In genomic region chr1:52601976-52602327, GRCh38 we compare ENCODE assay signal across 9 cellular contexts. TPM values are rescaled to one million over a fixed set of nuclear protein-coding genes. Genes with fewer than 3 reads are reported as not detected.
DNase-seq lines count a peak whose midpoint lies in the region; ATAC-seq and TF ChIP-seq lines count a peak whose summit lies in the region.
"Had no signal": no experiment of that assay in that cellular context is flagged by ENCODE, and none has a peak within 500 bp of the region (broad histone marks: within the 10 kb centered on the region; RNA-seq: fewer than 3 reads in every experiment).

No MANE protein-coding gene starts in this region.

- peak overlapping the region; percentile 66 for H3K4me3 Mint-ChIP-seq in activated naive CD8-positive, alpha-beta T cell treated with anti-CD3 and anti-CD28 coated beads for 36 hours

- no peak overlapping the region for H3K27ac ChIP-seq in HUES48 (ENCODE audit: low read depth, low read length)
- H3K27ac ChIP-seq in iPS-18a (ENCODE audit: low read length), result no peak overlapping the region
- H3K27ac ChIP-seq in spleen, result peak overlapping the region in 7 of 8 donors; percentile 73 to 86 (median 78)

- 6 to 8% (median 7%) methylated on average over 16 to 22 of the region's 22 CpGs for WGBS in spleen, 5 donors

- DNase-seq in activated naive CD8-positive, alpha-beta T cell treated with anti-CD3 and anti-CD28 coated beads for 36 hours, result no peak
- DNase-seq in spleen (no peak), NCI-H2227 treated with DMSO at 0.1 percent for 48 hours (lab: John Stamatoyannopoulos, UW) (no peak), NOMO-1 treated with DMSO at 0.1 percent for 48 hours (lab: John Stamatoyannopoulos, UW; ENCODE audit: unreplicated experiment) (no peak), NCI-H1930 (lab: John Stamatoyannopoulos, UW) (no peak)

- H3K27me3 ChIP-seq in HUES48 (ENCODE audit: control insufficient read depth, insufficient read depth, low read length) (peaks cover 41% of the 10 kb centered on the region), iPS-18a (ENCODE audit: control insufficient read depth, insufficient read depth, low read length) (peaks cover 36% of the 10 kb centered on the region), spleen (replicated peaks in 1 of 7) (peaks cover 0 to 29% (median 0%) of the 10 kb centered on the region in 7 donors)

- H3K36me3 ChIP-seq in HUES48 (ENCODE audit: control insufficient read depth, insufficient read depth, low read length) (0 out of 2 replicates have a peak, but pooled peaks cover 4% of the 10 kb centered on the region), iPS-18a (ENCODE audit: control insufficient read depth, low read depth, low read length) (peaks cover 3% of the 10 kb centered on the region), spleen (peaks cover 0 to 11% (median 2%) of the 10 kb centered on the region in 6 donors)

- no peaks in the 10 kb centered on the region for H3K9me3 ChIP-seq in HUES48 (ENCODE audit: control insufficient read depth, insufficient read depth, low read length)
- H3K9me3 ChIP-seq in iPS-18a (ENCODE audit: control insufficient read depth, low read depth, low read length), result no peaks in the 10 kb centered on the region
- no peaks in the 10 kb centered on the region for H3K9me3 ChIP-seq in spleen

- peaks cover 25% of the 10 kb centered on the region for H3K36me3 Mint-ChIP-seq in activated naive CD8-positive, alpha-beta T cell treated with anti-CD3 and anti-CD28 coated beads for 36 hours

- no peak for TF ChIP-seq CTCF in spleen (IDR thresholded peaks at IDR 0.05 in 8 of 11, conservative IDR thresholded peaks at IDR 0.05 in 3 of 11)

- 0 out of 2 replicates have a peak overlapping the region, but pooled peaks have one; percentile 52 for H3K9ac ChIP-seq in HUES48 (ENCODE audit: low read depth, low read length)
- H3K9ac ChIP-seq in iPS-18a (ENCODE audit: low read length), result peak overlapping the region; percentile 34

- H3K9me3 Mint-ChIP-seq in activated naive CD8-positive, alpha-beta T cell treated with anti-CD3 and anti-CD28 coated beads for 36 hours, result no peaks in the 10 kb centered on the region

- H3K27me3 Mint-ChIP-seq in activated naive CD8-positive, alpha-beta T cell treated with anti-CD3 and anti-CD28 coated beads for 36 hours, result no peaks in the 10 kb centered on the region

- ATAC-seq in GM21528 (IDR thresholded peaks at IDR 0.05; ENCODE audit: low FRiP score, unreplicated experiment), result no peak

- H3K4me3 ChIP-seq in HUES48 (ENCODE audit: low read depth, low read length) (peak overlapping the region; percentile 65), iPS-18a (ENCODE audit: low read length) (peak overlapping the region; percentile 53), spleen (peak overlapping the region; percentile 41 to 78 (median 50))

- H3K27ac Mint-ChIP-seq in activated naive CD8-positive, alpha-beta T cell treated with anti-CD3 and anti-CD28 coated beads for 36 hours, result peak overlapping the region; percentile 81

- no peak for TF ChIP-seq POLR2A in spleen (IDR thresholded peaks at IDR 0.05)

- intact Hi-C loops in spleen (cut with DNase I; ENCODE audit: low total_unique reads), result no loop called here

- H3K4me1 ChIP-seq in HUES48 (ENCODE audit: control insufficient read depth, insufficient read depth, low read length) (peaks cover 8% of the 10 kb centered on the region; the same call in 1 of the 2 replicates), iPS-18a (ENCODE audit: control insufficient read depth, low read depth, low read length) (peaks cover 7% of the 10 kb centered on the region), spleen (peaks cover 4 to 52% (median 29%) of the 10 kb centered on the region in 6 donors)

- peaks cover 32% of the 10 kb centered on the region for H3K4me1 Mint-ChIP-seq in activated naive CD8-positive, alpha-beta T cell treated with anti-CD3 and anti-CD28 coated beads for 36 hours

RNA-seq across cellular contexts. Expression of gene GPX7, which starts 0.2 kb away (rescaled TPM):
- 10 to 100 TPM; 29.4 to 31.1 TPM for total RNA-seq in activated naive CD8-positive, alpha-beta T cell treated with anti-CD3 and anti-CD28 coated beads for 36 hours
- total RNA-seq in spleen, result 10 to 100 TPM in 4 of 7 donors, 1 to 10 TPM in 3; 6.4 to 24.7 (median 12.9) TPM
- 10 to 100 TPM; 13.8 to 23.5 (median 17.9) TPM for polyA plus RNA-seq in spleen

RNA-seq across cellular contexts. Expression of gene SHISAL2A, which starts 31.0 kb away (rescaled TPM):
- total RNA-seq in activated naive CD8-positive, alpha-beta T cell treated with anti-CD3 and anti-CD28 coated beads for 36 hours, result 10 to 100 TPM; 13.7 to 14.2 TPM
- 10 to 100 TPM; 12.8 to 23.6 (median 17.9) TPM for total RNA-seq in spleen
- polyA plus RNA-seq in spleen, result 10 to 100 TPM in 2 of 3 donors, 1 to 10 TPM in 1; 9.2 to 15.5 (median 14.4) TPM
- total RNA-seq: lung microvascular endothelial cell had no signal

RNA-seq across cellular contexts. Expression of gene TUT4, which starts 49.1 kb away (rescaled TPM):
- 10 to 100 TPM; 56.7 to 58.2 TPM for total RNA-seq in activated naive CD8-positive, alpha-beta T cell treated with anti-CD3 and anti-CD28 coated beads for 36 hours
- 100 to 1,000 TPM in 1 of 7 donors, 10 to 100 TPM in 6; 74.1 to 120 (median 84.6) TPM for total RNA-seq in spleen
- 10 to 100 TPM; 31.7 to 45.6 (median 35.8) TPM for polyA plus RNA-seq in spleen

Comparison
In these comparisons a context has a peak if more than half of its experiments do, and no peak if none do; other contexts are left out.
1. H3K27ac ChIP-seq: peak in spleen (7 of 8); none in HUES48 (single experiment) and iPS-18a (single experiment).
2. Peak in every context shown above with its lines, with median percentiles within 50 percentile points of each other: H3K4me3 ChIP-seq.